Comparison of ENCODE assay signal across 13 cellular contexts in genomic region chr13:40483601-40484000, GRCh38.
DNase-seq lines count a peak whose midpoint lies in the region; ATAC-seq and TF ChIP-seq lines count a peak whose summit lies in the region.
"Had no signal": no experiment of that assay in that cellular context is flagged by ENCODE, and none has a peak within 500 bp of the region (broad histone marks: within the 10 kb centered on the region; RNA-seq: fewer than 3 reads in every experiment).

No MANE protein-coding gene starts in this region.

- no peak overlapping the region for H3K4me3 ChIP-seq in colonic mucosa

- no peaks in the 10 kb centered on the region for H3K36me3 ChIP-seq in colonic mucosa

- DNase-seq in activated CD4-positive, alpha-beta T cell treated with anti-CD3 and anti-CD28 coated beads, Interleukin-2, amount 10 ng/mL, durations not matched to agents 24 days and 14 days, result no peak
- no peak for DNase-seq in activated CD4-positive, alpha-beta T cell treated with anti-CD3 and anti-CD28 coated beads, Interleukin-2, amount 50 U/mL, for 1 hour
- DNase-seq in activated CD8-positive, alpha-beta T cell treated with anti-CD3 and anti-CD28 coated beads, Interleukin-2, amount 10 ng/mL, durations not matched to agents 7 days and 5 days, result no peak
- DNase-seq in middle frontal gyrus (ENCODE audit: extremely low spot score, low spot score) (peak; percentile 38), colonic mucosa (no peak), GM13976 (ENCODE audit: low spot score) (no peak)
- DNase-seq: activated CD8-positive, alpha-beta memory T cell treated with anti-CD3 and anti-CD28 coated beads for 24 hours; foreskin fibroblast; NCI-H1436; OCI-M1; stimulated activated CD4-positive, alpha-beta T cell treated with anti-CD3 and anti-CD28 coated beads, Interleukin-2, amount 100 ng/mL, for 48 hours had no signal

- no peaks in the 10 kb centered on the region for H3K27me3 ChIP-seq in colonic mucosa

- peak overlapping the region; percentile 45 for H3K4me3 Mint-ChIP-seq in activated CD4-positive, alpha-beta T cell treated with anti-CD3 and anti-CD28 coated beads, Interleukin-2, amount 10 ng/mL, durations not matched to agents 24 days and 14 days
- no peak overlapping the region for H3K4me3 Mint-ChIP-seq in activated CD8-positive, alpha-beta T cell treated with anti-CD3 and anti-CD28 coated beads, Interleukin-2, amount 10 ng/mL, durations not matched to agents 7 days and 5 days

- H3K27ac ChIP-seq in colonic mucosa, result no peak overlapping the region

- no peak overlapping the region for H3K9ac ChIP-seq in colonic mucosa (ENCODE audit: low read depth in 2 of 2, low read length in 2 of 2)

- CTCF ChIA-PET in activated CD8-positive, alpha-beta T cell treated with anti-CD3 and anti-CD28 coated beads, Interleukin-2, amount 10 ng/mL, durations not matched to agents 7 days and 5 days (lab: Charles Lee), result interaction anchor here (0.5 to 1.7 kb wide), 2 partner anchors 414 to 673 kb away, joined by 3 read pairs; no protein-coding TSS in a partner anchor

- no peaks in the 10 kb centered on the region for H3K27me3 Mint-ChIP-seq in activated CD4-positive, alpha-beta T cell treated with anti-CD3 and anti-CD28 coated beads, Interleukin-2, amount 10 ng/mL, durations not matched to agents 24 days and 14 days
- H3K27me3 Mint-ChIP-seq in activated CD8-positive, alpha-beta T cell treated with anti-CD3 and anti-CD28 coated beads, Interleukin-2, amount 10 ng/mL, durations not matched to agents 7 days and 5 days (ENCODE audit: low read depth), result no peaks in the 10 kb centered on the region

- H3K36me3 Mint-ChIP-seq in activated CD4-positive, alpha-beta T cell treated with anti-CD3 and anti-CD28 coated beads, Interleukin-2, amount 10 ng/mL, durations not matched to agents 24 days and 14 days (ENCODE audit: low read depth), result no peaks in the 10 kb centered on the region
- H3K36me3 Mint-ChIP-seq in activated CD8-positive, alpha-beta T cell treated with anti-CD3 and anti-CD28 coated beads, Interleukin-2, amount 10 ng/mL, durations not matched to agents 7 days and 5 days (ENCODE audit: low read depth), result peaks cover 14% of the 10 kb centered on the region

- no peaks in the 10 kb centered on the region for H3K4me1 ChIP-seq in colonic mucosa

- H3K4me1 Mint-ChIP-seq in activated CD4-positive, alpha-beta T cell treated with anti-CD3 and anti-CD28 coated beads, Interleukin-2, amount 10 ng/mL, durations not matched to agents 24 days and 14 days, result peaks cover 46% of the 10 kb centered on the region
- peaks cover 69% of the 10 kb centered on the region for H3K4me1 Mint-ChIP-seq in activated CD8-positive, alpha-beta T cell treated with anti-CD3 and anti-CD28 coated beads, Interleukin-2, amount 10 ng/mL, durations not matched to agents 7 days and 5 days (ENCODE audit: low read depth)

- ATAC-seq in HG02759 (IDR thresholded peaks at IDR 0.05; ENCODE audit: unreplicated experiment), result peak; percentile 46
- ATAC-seq in activated CD8-positive, alpha-beta T cell treated with anti-CD3 and anti-CD28 coated beads, Interleukin-2, amount 10 ng/mL, durations not matched to agents 7 days and 5 days, result no peak
- ATAC-seq in HG02610 (IDR thresholded peaks at IDR 0.05; ENCODE audit: unreplicated experiment), result no peak

- in situ Hi-C loops in GM13976 (cut with MboI; ENCODE audit: low sequenced_read_pairs, unreplicated experiment), result no loop called here

- H3K9me3 Mint-ChIP-seq in activated CD4-positive, alpha-beta T cell treated with anti-CD3 and anti-CD28 coated beads, Interleukin-2, amount 10 ng/mL, durations not matched to agents 24 days and 14 days, result peaks cover 18% of the 10 kb centered on the region
- H3K9me3 Mint-ChIP-seq in activated CD8-positive, alpha-beta T cell treated with anti-CD3 and anti-CD28 coated beads, Interleukin-2, amount 10 ng/mL, durations not matched to agents 7 days and 5 days (ENCODE audit: insufficient read depth), result no peaks in the 10 kb centered on the region

- intact Hi-C loops in activated CD4-positive, alpha-beta T cell treated with anti-CD3 and anti-CD28 coated beads, Interleukin-2, amount 10 ng/mL, durations not matched to agents 24 days and 14 days (cut with micrococcal nuclease), result no loop called here
- intact Hi-C loops in colonic mucosa (cut with DNase I), result no loop called here

- POLR2A ChIA-PET in activated CD8-positive, alpha-beta T cell treated with anti-CD3 and anti-CD28 coated beads, Interleukin-2, amount 10 ng/mL, durations not matched to agents 7 days and 5 days (lab: Charles Lee), result interaction anchor here (0.8 to 1.8 kb wide), 3 partner anchors 11 to 182 kb away, joined by 4 to 6 read pairs (median 4); no protein-coding TSS in a partner anchor

- H3K9me3 ChIP-seq in colonic mucosa, result no peaks in the 10 kb centered on the region

- no peak overlapping the region for H3K27ac Mint-ChIP-seq in activated CD4-positive, alpha-beta T cell treated with anti-CD3 and anti-CD28 coated beads, Interleukin-2, amount 10 ng/mL, durations not matched to agents 24 days and 14 days
- H3K27ac Mint-ChIP-seq in activated CD8-positive, alpha-beta T cell treated with anti-CD3 and anti-CD28 coated beads, Interleukin-2, amount 10 ng/mL, durations not matched to agents 7 days and 5 days, result peak overlapping the region; percentile 93

- no peak for TF ChIP-seq CTCF in colonic mucosa (IDR thresholded peaks at IDR 0.05)
- no peak for TF ChIP-seq CTCF in GM13976 (IDR thresholded peaks at IDR 0.05; ENCODE audit: borderline replicate concordance, control extremely low read depth, extremely low read depth, insufficient read depth, missing control alignments)
